ENCODE assay signal across 9 cellular contexts in the genomic region with DNA sequence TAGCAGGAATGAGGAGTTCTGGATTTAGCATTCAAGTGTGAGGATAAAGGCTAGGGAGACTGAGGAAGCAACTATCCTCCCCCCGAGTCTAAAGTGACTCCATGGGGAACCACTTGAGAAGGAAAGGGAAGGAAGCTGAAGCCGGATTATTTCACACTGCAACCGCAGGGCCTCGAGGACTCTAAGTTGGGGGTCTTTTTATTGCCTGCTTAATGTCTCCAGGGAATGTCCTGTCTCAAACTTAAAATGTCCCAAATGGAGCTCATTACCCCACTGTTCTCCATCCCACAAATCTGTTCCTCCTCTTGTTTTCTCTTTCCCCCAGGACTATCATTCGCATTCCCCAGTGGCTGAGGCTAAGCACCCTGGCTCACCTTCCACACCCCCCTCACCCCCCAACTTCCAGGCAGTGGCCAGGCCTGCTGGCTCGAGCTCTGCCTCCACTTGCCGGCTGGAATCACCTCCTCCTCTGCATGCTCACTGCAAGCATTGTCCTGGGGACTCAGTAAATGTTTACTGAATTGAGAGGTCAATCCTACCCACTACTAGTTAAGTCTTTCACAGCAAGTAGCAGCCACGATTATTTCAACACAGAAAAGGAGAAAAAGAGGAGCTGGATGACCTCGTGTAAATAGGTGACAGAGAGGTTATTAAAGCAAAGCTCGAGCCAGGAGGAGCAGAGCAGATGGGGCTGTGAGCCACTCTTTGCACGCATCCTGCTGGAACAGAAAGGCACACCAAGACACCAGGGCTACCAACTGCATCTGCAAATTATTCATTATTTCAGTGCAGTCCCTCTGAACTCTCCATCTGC. TPM values are rescaled to one million over a fixed set of nuclear protein-coding genes. Genes with fewer than 3 reads are reported as not detected.
DNase-seq lines count a peak whose midpoint lies in the region; ATAC-seq and TF ChIP-seq lines count a peak whose summit lies in the region.
"Had no signal": no experiment of that assay in that cellular context is flagged by ENCODE, and none has a peak within 500 bp of the region (broad histone marks: within the 10 kb centered on the region; RNA-seq: fewer than 3 reads in every experiment).

No MANE protein-coding gene starts in this region.

- H3K4me1 ChIP-seq in skeletal muscle satellite cell (ENCODE audit: control insufficient read depth, insufficient read depth, low read length): peaks cover 99% of the 10 kb centered on the region
- H3K4me1 ChIP-seq in BE2C: no peaks in the 10 kb centered on the region

- CTCF ChIA-PET in WTC11 (lab: Charles Lee): interaction anchor here (0.8 to 2.5 kb wide), 8 partner anchors 8 to 257 kb away, joined by 3 to 16 read pairs (median 4); no protein-coding TSS in a partner anchor

- peaks cover 21% of the 10 kb centered on the region for H3K4me1 Mint-ChIP-seq in WTC11

- peak; percentile 69 for ATAC-seq in WTC11
- ATAC-seq in HG02852 (IDR thresholded peaks at IDR 0.05; ENCODE audit: unreplicated experiment): no peak

- no peaks in the 10 kb centered on the region for H3K9me3 Mint-ChIP-seq in WTC11

- no peak overlapping the region for H3K4me3 Mint-ChIP-seq in WTC11

- H3K9me3 ChIP-seq in skeletal muscle satellite cell (replicated peaks; ENCODE audit: low read length): no peaks in the 10 kb centered on the region
- H3K9me3 ChIP-seq in BE2C: no peaks in the 10 kb centered on the region

- POLR2A ChIA-PET in WTC11 (lab: Charles Lee): interaction anchor here (0.6 to 1.5 kb wide), 2 partner anchors 8 to 332 kb away, joined by 3 read pairs; no protein-coding TSS in a partner anchor

- TF ChIP-seq CTCF in WTC11 (IDR thresholded peaks at IDR 0.05) (no peak), BE2C (IDR thresholded peaks at IDR 0.05; ENCODE audit: low read depth, low read length) (no peak)

- peaks cover 56% of the 10 kb centered on the region for H3K36me3 ChIP-seq in skeletal muscle satellite cell (ENCODE audit: insufficient read depth, low read length)
- no peaks in the 10 kb centered on the region for H3K36me3 ChIP-seq in BE2C

- H3K36me3 Mint-ChIP-seq in WTC11: no peaks in the 10 kb centered on the region

- no peaks in the 10 kb centered on the region for H3K27me3 Mint-ChIP-seq in WTC11 (ENCODE audit: low read depth)

- peak overlapping the region; percentile 40 for H3K4me2 ChIP-seq in skeletal muscle satellite cell (ENCODE audit: low read length)

- in situ Hi-C loops in KBM-7 (cut with MboI; ENCODE audit: low pct_unique_long_range_greater_than_20kb, low sequenced_read_pairs): no loop called here

- H3K27ac Mint-ChIP-seq in WTC11: peak overlapping the region; percentile 48; the same call in 1 of the 2 replicates

- H3K4me3 ChIP-seq in skeletal muscle satellite cell (ENCODE audit: low read length): peak overlapping the region; percentile 34
- H3K4me3 ChIP-seq in BE2C (ENCODE audit: low read depth, low read length): no peak overlapping the region

- DNase-seq in NCI-H146 (lab: John Stamatoyannopoulos, UW) (peak; percentile 78), WTC11 (ENCODE audit: low spot score) (no peak), hepatic stellate cell (ENCODE audit: low spot score) (peak; percentile 26), BE2C (no peak), KBM-7 (no peak)
- DNase-seq: HCEC 1CT, T-helper 1 cell had no signal

- H3K9ac ChIP-seq in skeletal muscle satellite cell (ENCODE audit: low read depth, low read length): peak overlapping the region; percentile 60

- H3K27me3 ChIP-seq in skeletal muscle satellite cell (ENCODE audit: control insufficient read depth, insufficient read depth, low read length) (no peaks in the 10 kb centered on the region), BE2C (no peaks in the 10 kb centered on the region)

TF ChIP-seq in WTC11, 78 proteins besides CTCF, POLR2A, EP300 and RAD21:
- TF ChIP-seq MAX (CRISPR knock-in tag; IDR thresholded peaks at IDR 0.05) (no peak), GABPB1 (CRISPR knock-in tag; IDR thresholded peaks at IDR 0.05) (0 out of 2 replicates have a peak, but pooled peaks have one; percentile 19)

RNA-seq across cellular contexts. Expression of gene HIPK2, which starts 32.3 kb away (rescaled TPM):
- total RNA-seq in WTC11 (2021): 20.8 to 25.3 TPM (median 21.3 TPM) in 3 replicates
- 45.4 and 46.1 TPM in 2 replicates for total RNA-seq in skeletal muscle satellite cell (2012; rRNA removed)
- 5.3 TPM for polyA plus RNA-seq in BE2C (2012; ENCODE audit: insufficient read depth, insufficient read length, low read depth)

Comparison
In these comparisons a context has a peak if more than half of its experiments do, and no peak if none do; other contexts are left out.
1. DNase-seq: peak in NCI-H146 (single experiment) and hepatic stellate cell (single experiment); none in WTC11 (single experiment), BE2C (single experiment) and KBM-7 (single experiment).